In the genomic region with DNA sequence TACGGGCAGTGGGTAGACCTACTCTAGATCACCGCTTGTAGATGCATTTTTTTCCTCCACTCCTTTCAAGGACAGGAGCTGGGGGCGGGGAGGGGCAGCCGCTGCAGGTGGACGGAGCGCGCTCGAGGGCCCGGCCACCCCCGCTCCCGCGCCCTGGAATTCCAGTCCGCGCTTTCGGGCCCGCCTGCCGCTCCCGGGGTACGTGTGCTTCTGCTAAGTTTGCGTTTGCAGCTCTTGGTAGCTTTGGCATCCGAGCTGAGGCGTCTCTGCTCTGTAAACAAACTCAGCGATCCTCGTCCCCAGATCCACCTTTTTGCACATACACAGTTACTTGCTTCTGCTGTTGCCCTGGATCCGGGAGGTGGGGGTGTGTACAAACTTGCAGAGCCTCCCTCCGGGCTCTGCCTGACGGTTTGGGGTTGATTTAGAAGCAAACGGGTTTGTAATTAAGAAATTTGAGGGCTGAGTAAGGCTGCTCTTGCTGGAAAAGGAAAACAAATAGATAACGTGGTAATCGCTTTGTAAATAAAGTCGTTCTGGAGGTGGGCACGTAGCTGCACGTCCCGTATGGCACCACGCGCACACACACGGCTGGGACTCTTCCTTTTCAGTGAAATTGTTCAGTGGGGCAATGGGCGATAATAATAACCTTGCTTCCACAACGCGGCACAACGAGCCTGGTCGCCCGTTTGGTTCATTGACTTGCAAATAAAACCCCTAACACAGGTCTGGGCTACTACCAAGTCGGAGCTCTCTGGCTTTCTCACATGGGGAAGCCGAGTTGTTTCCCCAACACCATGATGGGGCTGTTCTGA, we compare ENCODE assay signal across 8 cellular contexts. TPM values are rescaled to one million over a fixed set of nuclear protein-coding genes. Genes with fewer than 3 reads are reported as not detected.
A peak's percentile ranks its signal among the peaks of the same experiment; 100 is the strongest.
DNase-seq lines count a peak whose midpoint lies in the region; ATAC-seq and TF ChIP-seq lines count a peak whose summit lies in the region.

No MANE protein-coding gene starts in this region.

- H3K9me3 Mint-ChIP-seq in activated T-cell treated with anti-CD3 and anti-CD28 coated beads, Interleukin-2, amount 50 U/mL, for 72 hours: no peaks in the 10 kb centered on the region
- H3K9me3 Mint-ChIP-seq in naive thymus-derived CD4-positive, alpha-beta T cell: peaks cover 0 to 13% (median 0%) of the 10 kb centered on the region in 11 donors
- H3K9me3 Mint-ChIP-seq in stimulated activated memory B cell treated with anti-CD40 and anti-IgM and Interleukin-4, amounts not matched to agents 10 μg/mL and 1 μg/mL and 100 μg/mL, for 72 hours: no peaks in the 10 kb centered on the region

- H3K4me1 ChIP-seq in KMS-11 (ENCODE audit: low read depth, poor library complexity, severe bottlenecking) (peaks cover 23% of the 10 kb centered on the region), Panc1 (ENCODE audit: control insufficient read depth, insufficient read depth, low read length) (peaks cover 28% of the 10 kb centered on the region)
- H3K4me1 ChIP-seq in naive thymus-derived CD4-positive, alpha-beta T cell (ENCODE audit: control insufficient read depth in 2 of 2, insufficient read depth in 2 of 2, low read length in 2 of 2): peaks cover 20 to 25% of the 10 kb centered on the region in 2 donors

- ATAC-seq in GM21737 (IDR thresholded peaks at IDR 0.05; ENCODE audit: unreplicated experiment) (peak; percentile 55), Panc1 (peak; percentile 69)
- peak; percentile 51 to 54 for ATAC-seq in activated T-cell treated with anti-CD3 and anti-CD28 coated beads, Interleukin-2, amount 50 U/mL, for 72 hours (replicated peaks in 1 of 2)
- ATAC-seq in naive thymus-derived CD4-positive, alpha-beta T cell: peak; percentile 68
- ATAC-seq in stimulated activated memory B cell treated with anti-CD40 and anti-IgM and Interleukin-4, amounts not matched to agents 10 μg/mL and 1 μg/mL and 100 μg/mL, for 72 hours: peak; percentile 77

- in situ Hi-C loops in Panc1 (cut with HindIII; ENCODE audit: low pct_unique_long_range_greater_than_20kb, low sequenced_read_pairs): no loop called here

- intact Hi-C loops in Panc1 (cut with micrococcal nuclease; ENCODE audit: unreplicated experiment): loop anchor here (10.0 kb wide), 4 partner anchors 159 to 609 kb away; no protein-coding TSS in a partner anchor
- intact Hi-C loops in naive thymus-derived CD4-positive, alpha-beta T cell (cut with micrococcal nuclease): loop anchor here (1.0 to 10.0 kb wide), 13 partner anchors 51 to 1511 kb away; partner anchors contain the start of genes REPS1 (in 1 of the 2) and TNFAIP3 (in 1 of the 2)

- TF ChIP-seq CTCF in KMS-11 (conservative IDR thresholded peaks at IDR 0.05; ENCODE audit: low read depth, low read length) (no peak), Panc1 (IDR thresholded peaks at IDR 0.05) (no peak; the same call in 1 of the 2 replicates)

- H3K79me2 ChIP-seq in KMS-11 (ENCODE audit: insufficient read depth, low read depth): peaks cover 37% of the 10 kb centered on the region

- peak overlapping the region; percentile 93 for H3K27ac Mint-ChIP-seq in activated T-cell treated with anti-CD3 and anti-CD28 coated beads, Interleukin-2, amount 50 U/mL, for 72 hours
- H3K27ac Mint-ChIP-seq in naive thymus-derived CD4-positive, alpha-beta T cell: peak overlapping the region; percentile 95 to 100 (median 98)
- H3K27ac Mint-ChIP-seq in stimulated activated memory B cell treated with anti-CD40 and anti-IgM and Interleukin-4, amounts not matched to agents 10 μg/mL and 1 μg/mL and 100 μg/mL, for 72 hours: peak overlapping the region; percentile 95

- H3K4me3 ChIP-seq in KMS-11 (IDR thresholded peaks at IDR 0.05; ENCODE audit: insufficient read depth, low read depth, low read length) (no peak overlapping the region), Panc1 (ENCODE audit: low read depth in 2 of 2, low read length in 2 of 2) (peak overlapping the region; percentile 88 to 97)
- H3K4me3 ChIP-seq in naive thymus-derived CD4-positive, alpha-beta T cell (ENCODE audit: low read length): peak overlapping the region; percentile 71

- H3K4me3 Mint-ChIP-seq in activated T-cell treated with anti-CD3 and anti-CD28 coated beads, Interleukin-2, amount 50 U/mL, for 72 hours: peak overlapping the region; percentile 93 to 95
- peak overlapping the region; percentile 95 to 100 (median 100) for H3K4me3 Mint-ChIP-seq in naive thymus-derived CD4-positive, alpha-beta T cell
- peak overlapping the region; percentile 97 for H3K4me3 Mint-ChIP-seq in stimulated activated memory B cell treated with anti-CD40 and anti-IgM and Interleukin-4, amounts not matched to agents 10 μg/mL and 1 μg/mL and 100 μg/mL, for 72 hours

- POLR2A ChIA-PET in Panc1 (lab: Charles Lee): interaction anchor here (0.6 to 2.4 kb wide), 10 partner anchors 14 to 732 kb away, joined by 3 to 23 read pairs (median 3); no protein-coding TSS in a partner anchor
- POLR2A ChIA-PET in naive thymus-derived CD4-positive, alpha-beta T cell (lab: Charles Lee): interaction anchor here (0.6 to 5.3 kb wide), 43 partner anchors 8 to 920 kb away, joined by 3 to 81 read pairs (median 6); partner anchors contain the start of genes ABRACL, CCDC28A, HECA and REPS1

- CTCF ChIA-PET in Panc1 (lab: Charles Lee): interaction anchor here (0.6 to 0.8 kb wide), 2 partner anchors 506 to 507 kb away, joined by 3 to 5 read pairs; no protein-coding TSS in a partner anchor
- CTCF ChIA-PET in naive thymus-derived CD4-positive, alpha-beta T cell (lab: Charles Lee): interaction anchor here (0.5 to 3.8 kb wide), 10 partner anchors 11 to 1259 kb away, joined by 3 to 24 read pairs (median 3); partner anchors contain the start of gene ABRACL

- DNase-seq in DMS79 (lab: John Stamatoyannopoulos, UW): peak; percentile 95
- DNase-seq in Panc1 (ENCODE audit: low read depth, low spot score): peak; percentile 83
- DNase-seq in activated T-cell treated with anti-CD3 and anti-CD28 coated beads, Interleukin-2, amount 50 U/mL, for 72 hours: peak; percentile 84 to 88
- DNase-seq in fibroblast of gingiva (ENCODE audit: low read depth): peak; percentile 100
- DNase-seq in naive thymus-derived CD4-positive, alpha-beta T cell: peak; percentile 70 to 91 (median 88)

- H3K27me3 ChIP-seq in KMS-11 (ENCODE audit: insufficient read depth, low read depth) (no peaks in the 10 kb centered on the region), Panc1 (ENCODE audit: control insufficient read depth, insufficient read depth, low read length) (no peaks in the 10 kb centered on the region)
- no peaks in the 10 kb centered on the region for H3K27me3 ChIP-seq in naive thymus-derived CD4-positive, alpha-beta T cell (ENCODE audit: control insufficient read depth in 2 of 2, insufficient read depth in 2 of 2, low read length in 2 of 2)

- H4K20me1 ChIP-seq in KMS-11 (ENCODE audit: insufficient read depth): peaks cover 7% of the 10 kb centered on the region

- H3K4me2 ChIP-seq in KMS-11: peak overlapping the region; percentile 87

- no peaks in the 10 kb centered on the region for H3K27me3 Mint-ChIP-seq in activated T-cell treated with anti-CD3 and anti-CD28 coated beads, Interleukin-2, amount 50 U/mL, for 72 hours (ENCODE audit: low read depth)
- no peaks in the 10 kb centered on the region for H3K27me3 Mint-ChIP-seq in naive thymus-derived CD4-positive, alpha-beta T cell
- no peaks in the 10 kb centered on the region for H3K27me3 Mint-ChIP-seq in stimulated activated memory B cell treated with anti-CD40 and anti-IgM and Interleukin-4, amounts not matched to agents 10 μg/mL and 1 μg/mL and 100 μg/mL, for 72 hours

- H2AFZ ChIP-seq in KMS-11 (ENCODE audit: low read depth): peak overlapping the region; percentile 91

- H3K36me3 Mint-ChIP-seq in activated T-cell treated with anti-CD3 and anti-CD28 coated beads, Interleukin-2, amount 50 U/mL, for 72 hours (ENCODE audit: insufficient read depth in 2 of 2): peaks cover 4 to 9% of the 10 kb centered on the region in 2 donors
- peaks cover 5 to 27% (median 13%) of the 10 kb centered on the region in 5 donors for H3K36me3 Mint-ChIP-seq in naive thymus-derived CD4-positive, alpha-beta T cell
- no peaks in the 10 kb centered on the region for H3K36me3 Mint-ChIP-seq in stimulated activated memory B cell treated with anti-CD40 and anti-IgM and Interleukin-4, amounts not matched to agents 10 μg/mL and 1 μg/mL and 100 μg/mL, for 72 hours

- TSS peak; percentile 84 for BruUV-seq in Panc1 (replicated peaks; lab: Mats Ljungman, UMichigan)

- H3K4me1 Mint-ChIP-seq in activated T-cell treated with anti-CD3 and anti-CD28 coated beads, Interleukin-2, amount 50 U/mL, for 72 hours (ENCODE audit: low read depth): peaks cover 38% of the 10 kb centered on the region
- peaks cover 20 to 38% (median 26%) of the 10 kb centered on the region in 7 donors for H3K4me1 Mint-ChIP-seq in naive thymus-derived CD4-positive, alpha-beta T cell
- H3K4me1 Mint-ChIP-seq in stimulated activated memory B cell treated with anti-CD40 and anti-IgM and Interleukin-4, amounts not matched to agents 10 μg/mL and 1 μg/mL and 100 μg/mL, for 72 hours: peaks cover 3% of the 10 kb centered on the region

- peak overlapping the region; percentile 100 for H3K9ac ChIP-seq in KMS-11

- H3K36me3 ChIP-seq in KMS-11 (ENCODE audit: insufficient read depth) (no peaks in the 10 kb centered on the region), Panc1 (ENCODE audit: control insufficient read depth, insufficient read depth, low read length) (peaks cover 14% of the 10 kb centered on the region)
- H3K36me3 ChIP-seq in naive thymus-derived CD4-positive, alpha-beta T cell (ENCODE audit: control insufficient read depth in 2 of 3, insufficient read depth in 3 of 3, low read length in 3 of 3): peaks cover 0 to 12% (median 0%) of the 10 kb centered on the region in 3 experiments

- H3K9me3 ChIP-seq in Panc1 (ENCODE audit: control insufficient read depth, insufficient read depth, low read depth, low read length): no peaks in the 10 kb centered on the region
- H3K9me3 ChIP-seq in naive thymus-derived CD4-positive, alpha-beta T cell (ENCODE audit: control insufficient read depth in 2 of 3, low read length in 3 of 3): no peaks in the 10 kb centered on the region

- peak overlapping the region; percentile 100 for H3K27ac ChIP-seq in KMS-11
- H3K27ac ChIP-seq in Panc1 (ENCODE audit: low read length): peak overlapping the region; percentile 99
- peak overlapping the region; percentile 82 for H3K27ac ChIP-seq in naive thymus-derived CD4-positive, alpha-beta T cell (ENCODE audit: low read depth, low read length)

RNA-seq across cellular contexts. Expression of gene CITED2, which starts 1.0 kb away (rescaled TPM):
- total RNA-seq in Panc1 (2021; ENCODE audit: unreplicated experiment): 210 TPM
- polyA plus RNA-seq in Panc1 (2012; ENCODE audit: insufficient read length): 385 TPM
- 10 to 100 TPM; 26.0 to 73.0 TPM for total RNA-seq in activated T-cell treated with anti-CD3 and anti-CD28 coated beads, Interleukin-2, amount 50 U/mL, for 72 hours
- 100 to 1,000 TPM in 4 of 5 experiments, 10 to 100 TPM in 1; 58.8 to 152 (median 118) TPM for total RNA-seq in naive thymus-derived CD4-positive, alpha-beta T cell
- 10 to 100 TPM; 30.6 to 35.9 TPM for polyA plus RNA-seq in naive thymus-derived CD4-positive, alpha-beta T cell
